ENCODE assay signal across 25 cellular contexts in genomic region chr1:33141216-33141615, GRCh38. TPM values are rescaled to one million over a fixed set of nuclear protein-coding genes. Genes with fewer than 3 reads are reported as not detected.
DNase-seq lines count a peak whose midpoint lies in the region; ATAC-seq and TF ChIP-seq lines count a peak whose summit lies in the region.
"Had no signal": no experiment of that assay in that cellular context is flagged by ENCODE, and none has a peak within 500 bp of the region (broad histone marks: within the 10 kb centered on the region; RNA-seq: fewer than 3 reads in every experiment).

No MANE protein-coding gene starts in this region.

- H3K4me1 ChIP-seq in HUES6 (ENCODE audit: control insufficient read depth, insufficient read depth, low read length) (peaks cover 45% of the 10 kb centered on the region), endodermal cell (ENCODE audit: control insufficient read depth, insufficient read depth, low read length) (no peaks in the 10 kb centered on the region)
- H3K4me1 ChIP-seq: upper lobe of left lung had no signal

- H3K4me3 ChIP-seq in HUES6 (ENCODE audit: low read depth, low read length) (no peak overlapping the region), endodermal cell (ENCODE audit: low read length) (no peak overlapping the region)
- H3K4me3 ChIP-seq: esophagus muscularis mucosa, heart left ventricle, left ventricle myocardium inferior, upper lobe of left lung had no signal

- H3K4me1 Mint-ChIP-seq in natural killer cell treated with Interleukin-12 subunit alpha and Interleukin-12 subunit beta and Interleukin-15 and Interleukin-18, amount 100 ng/mL, for 72 hours (ENCODE audit: low read depth in 2 of 2), result peaks cover 4% of the 10 kb centered on the region in 2 donors
- H3K4me1 Mint-ChIP-seq in natural killer cell (peaks cover 0 to 17% of the 10 kb centered on the region in 2 donors), endodermal cell (peaks cover 11% of the 10 kb centered on the region)

- 88 to 94% methylated on average over 2 of the region's 2 CpGs for WGBS in endodermal cell (ENCODE audit: insufficient coverage in 1 of 2, insufficient read length in 1 of 2), 2 experiments

- H3K36me3 ChIP-seq in HUES6 (ENCODE audit: control insufficient read depth, insufficient read depth, low read length) (peaks cover under 1% of the 10 kb centered on the region; the same call in 1 of the 2 replicates), endodermal cell (ENCODE audit: control insufficient read depth, insufficient read depth, low read length) (no peaks in the 10 kb centered on the region)

- no peak for DNase-seq in natural killer cell treated with Interleukin-12 subunit alpha and Interleukin-12 subunit beta and Interleukin-15 and Interleukin-18, amount 100 ng/mL, for 72 hours (ENCODE audit: low spot score)
- no peak for DNase-seq in natural killer cell
- no peak for DNase-seq in endodermal cell
- no peak for DNase-seq in stimulated activated CD4-positive, alpha-beta T cell treated with anti-CD3 and anti-CD28 coated beads, Interleukin-15, amount 100 ng/mL, for 24 hours
- DNase-seq: activated CD4-positive, alpha-beta T cell treated with anti-CD3 and anti-CD28 coated beads, Interleukin-2, amount 50 U/mL, for 4 hours; C1 segment of cervical spinal cord; caudate nucleus; DND-41; heart left ventricle; islet precursor cell; left ventricle myocardium inferior; NCI-H1092; NCI-H1930; NK-92 treated with Interleukin-12 subunit alpha and Interleukin-12 subunit beta, amount 100 ng/mL, for 24 hours; occipital lobe; PC-3; stimulated activated naive CD4-positive, alpha-beta T cell; T-cell; upper lobe of left lung had no signal

- intact Hi-C loops in natural killer cell (cut with micrococcal nuclease), result no loop called here

- H3K27me3 ChIP-seq in HUES6 (ENCODE audit: control insufficient read depth, insufficient read depth, low read length) (no peaks in the 10 kb centered on the region), endodermal cell (ENCODE audit: control insufficient read depth, insufficient read depth, low read length, poor library complexity, severe bottlenecking) (no peaks in the 10 kb centered on the region)
- H3K27me3 ChIP-seq: esophagus muscularis mucosa, heart left ventricle, upper lobe of left lung had no signal

- no peaks in the 10 kb centered on the region for H3K36me3 Mint-ChIP-seq in natural killer cell treated with Interleukin-12 subunit alpha and Interleukin-12 subunit beta and Interleukin-15 and Interleukin-18, amount 100 ng/mL, for 72 hours
- H3K36me3 Mint-ChIP-seq in natural killer cell, result no peaks in the 10 kb centered on the region
- H3K36me3 Mint-ChIP-seq in endodermal cell (ENCODE audit: low read depth), result no peaks in the 10 kb centered on the region

- H3K27me3 Mint-ChIP-seq in natural killer cell treated with Interleukin-12 subunit alpha and Interleukin-12 subunit beta and Interleukin-15 and Interleukin-18, amount 100 ng/mL, for 72 hours, result peaks cover 1 to 3% of the 10 kb centered on the region in 2 donors
- H3K27me3 Mint-ChIP-seq in natural killer cell (ENCODE audit: low read depth in 2 of 2), result peaks cover 0 to 2% of the 10 kb centered on the region in 2 donors
- H3K27me3 Mint-ChIP-seq in endodermal cell (ENCODE audit: insufficient read depth), result no peaks in the 10 kb centered on the region
- H3K27me3 Mint-ChIP-seq: T-cell had no signal

- H3K9me3 Mint-ChIP-seq in natural killer cell treated with Interleukin-12 subunit alpha and Interleukin-12 subunit beta and Interleukin-15 and Interleukin-18, amount 100 ng/mL, for 72 hours, result no peaks in the 10 kb centered on the region
- no peaks in the 10 kb centered on the region for H3K9me3 Mint-ChIP-seq in natural killer cell
- no peaks in the 10 kb centered on the region for H3K9me3 Mint-ChIP-seq in endodermal cell
- H3K9me3 Mint-ChIP-seq: mesothelial cell of epicardium, T-cell had no signal

- peak overlapping the region; percentile 18 for H3K4me3 Mint-ChIP-seq in natural killer cell treated with Interleukin-12 subunit alpha and Interleukin-12 subunit beta and Interleukin-15 and Interleukin-18, amount 100 ng/mL, for 72 hours
- H3K4me3 Mint-ChIP-seq in natural killer cell (no peak overlapping the region), endodermal cell (no peak overlapping the region)
- H3K4me3 Mint-ChIP-seq: mesothelial cell of epicardium, T-cell had no signal

- H3K27ac ChIP-seq in HUES6 (ENCODE audit: low read depth, low read length) (no peak overlapping the region), endodermal cell (ENCODE audit: low read depth, low read length) (no peak overlapping the region)
- H3K27ac ChIP-seq: esophagus muscularis mucosa, heart left ventricle, upper lobe of left lung had no signal

- TF ChIP-seq CTCF in natural killer cell (IDR thresholded peaks at IDR 0.05) (no peak), endodermal cell (conservative IDR thresholded peaks at IDR 0.05) (no peak)

- no peaks in the 10 kb centered on the region for H3K9me3 ChIP-seq in HUES6 (ENCODE audit: control insufficient read depth, insufficient read depth, low read depth, low read length)
- no peaks in the 10 kb centered on the region for H3K9me3 ChIP-seq in endodermal cell (ENCODE audit: control insufficient read depth, low read length)
- H3K9me3 ChIP-seq: esophagus muscularis mucosa, heart left ventricle, left ventricle myocardium inferior, upper lobe of left lung had no signal

- peak overlapping the region; percentile 14 for H3K9ac ChIP-seq in HUES6 (ENCODE audit: low read length)
- H3K9ac ChIP-seq in endodermal cell (ENCODE audit: extremely low read depth, low read length, poor library complexity, severe bottlenecking), result no peak overlapping the region

- no peak for ATAC-seq in natural killer cell treated with Interleukin-12 subunit alpha and Interleukin-12 subunit beta and Interleukin-15 and Interleukin-18, amount 100 ng/mL, for 72 hours
- ATAC-seq in natural killer cell (no peak), HG02678 (IDR thresholded peaks at IDR 0.05; ENCODE audit: unreplicated experiment) (no peak), HG03139 (IDR thresholded peaks at IDR 0.05; ENCODE audit: unreplicated experiment) (no peak)
- ATAC-seq: HCT116, heart left ventricle, T-cell had no signal

- no peak overlapping the region for H3K27ac Mint-ChIP-seq in natural killer cell treated with Interleukin-12 subunit alpha and Interleukin-12 subunit beta and Interleukin-15 and Interleukin-18, amount 100 ng/mL, for 72 hours
- H3K27ac Mint-ChIP-seq in natural killer cell (no peak overlapping the region), endodermal cell (peak overlapping the region; percentile 59)
- H3K27ac Mint-ChIP-seq: mesothelial cell of epicardium had no signal

RNA-seq across cellular contexts. Expression of gene TRIM62, which starts 40.6 kb away (rescaled TPM):
- 10 to 100 TPM in 1 of 2 donors, 1 to 10 TPM in 1; 8.7 to 15.0 TPM for total RNA-seq in natural killer cell treated with Interleukin-12 subunit alpha and Interleukin-12 subunit beta and Interleukin-15 and Interleukin-18, amount 100 ng/mL, for 72 hours
- total RNA-seq in natural killer cell (10 to 100 TPM; 18.2 to 35.4 (median 23.2) TPM), endodermal cell (1 to 10 TPM; 5.1 to 6.0 TPM)
- polyA plus RNA-seq in endodermal cell (2013, experiment 1 of 2), result 9.4 TPM
- polyA plus RNA-seq in endodermal cell (2013, experiment 2 of 2), result 8.0 TPM
